In the genomic region with DNA sequence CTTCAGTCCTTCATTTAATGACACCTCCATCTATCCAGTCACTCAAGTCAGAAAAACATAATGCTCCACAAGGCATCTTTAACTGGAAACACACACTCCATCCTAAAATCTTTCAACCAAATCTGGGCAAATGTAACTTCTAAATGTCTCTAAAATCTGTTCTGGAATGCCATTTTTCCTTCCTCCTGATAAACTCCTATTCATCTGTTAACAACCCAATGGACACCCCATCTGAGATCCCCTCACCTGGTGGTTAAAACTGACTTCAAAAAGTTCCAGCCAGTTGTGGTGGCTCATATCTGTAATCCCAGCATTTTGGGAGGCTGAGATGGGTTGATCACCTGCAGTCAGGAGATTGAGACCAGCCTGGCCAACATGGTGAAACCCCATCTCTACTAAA, we compare ENCODE assay signal across 26 cellular contexts.
"Had no signal": no experiment of that assay in that cellular context is flagged by ENCODE, and none has a peak within 500 bp of the region (broad histone marks: within the 10 kb centered on the region; RNA-seq: fewer than 3 reads in every experiment).

No MANE protein-coding gene starts in this region.

- DNase-seq: activated CD4-positive, alpha-beta memory T cell treated with anti-CD3 and anti-CD28 coated beads for 36 hours; activated CD4-positive, alpha-beta T cell treated with anti-CD3 and anti-CD28 coated beads for 36 hours; activated CD4-positive, CD25-positive, alpha-beta regulatory T cell; activated CD4-positive, CD25-positive, alpha-beta regulatory T cell treated with anti-CD3 and anti-CD28 coated beads, Interleukin-2, amount 50 U/mL, for 72 hours; activated CD8-positive, alpha-beta memory T cell treated with anti-CD3 and anti-CD28 coated beads, Interleukin-2, amount 10 ng/mL, durations not matched to agents 7 days and 5 days; activated CD8-positive, alpha-beta memory T cell treated with anti-CD3 and anti-CD28 coated beads, Interleukin-2, amount 50 U/mL, for 4 hours; activated effector memory CD4-positive, alpha-beta T cell treated with anti-CD3 and anti-CD28 coated beads, Interleukin-2, amount 50 U/mL, for 16 hours; activated naive CD8-positive, alpha-beta T cell treated with anti-CD3 and anti-CD28 coated beads for 36 hours; activated naive CD8-positive, alpha-beta T cell treated with anti-CD3 and anti-CD28 coated beads, Interleukin-2, amount 50 U/mL, for 24 hours; activated T-cell treated with anti-CD3 and anti-CD28 coated beads, Interleukin-2, amount 50 U/mL, for 1 hour; activated T-cell treated with anti-CD3 and anti-CD28 coated beads, Interleukin-2, amount 50 U/mL, for 48 hours; adrenal gland; amygdala; aorta; body of pancreas; caudate nucleus; cortex of kidney; effector CD4-positive, alpha-beta T cell; effector memory CD8-positive, alpha-beta T cell; esophagus squamous epithelium; foreskin melanocyte; heart right ventricle; T1000 had no signal

- H3K4me3 ChIP-seq: adrenal gland, body of pancreas, esophagus squamous epithelium, gastroesophageal sphincter, heart right ventricle, hepatocyte had no signal

- ATAC-seq: body of pancreas, gastroesophageal sphincter, heart right ventricle had no signal

- H3K27ac ChIP-seq: adrenal gland, body of pancreas, esophagus squamous epithelium, gastroesophageal sphincter, heart right ventricle, hepatocyte had no signal

- H3K9me3 ChIP-seq: adrenal gland, body of pancreas, esophagus squamous epithelium, gastroesophageal sphincter, heart right ventricle had no signal

- FAIRE-seq: colon had no signal

- H3K27me3 ChIP-seq: adrenal gland, body of pancreas, esophagus squamous epithelium, gastroesophageal sphincter, heart right ventricle, hepatocyte had no signal

- H3K36me3 ChIP-seq: adrenal gland, gastroesophageal sphincter, heart right ventricle had no signal

- H3K4me2 ChIP-seq: hepatocyte had no signal

- H2AFZ ChIP-seq: hepatocyte had no signal
